8 cellular contexts compared by ENCODE assay signal in the genomic region with DNA sequence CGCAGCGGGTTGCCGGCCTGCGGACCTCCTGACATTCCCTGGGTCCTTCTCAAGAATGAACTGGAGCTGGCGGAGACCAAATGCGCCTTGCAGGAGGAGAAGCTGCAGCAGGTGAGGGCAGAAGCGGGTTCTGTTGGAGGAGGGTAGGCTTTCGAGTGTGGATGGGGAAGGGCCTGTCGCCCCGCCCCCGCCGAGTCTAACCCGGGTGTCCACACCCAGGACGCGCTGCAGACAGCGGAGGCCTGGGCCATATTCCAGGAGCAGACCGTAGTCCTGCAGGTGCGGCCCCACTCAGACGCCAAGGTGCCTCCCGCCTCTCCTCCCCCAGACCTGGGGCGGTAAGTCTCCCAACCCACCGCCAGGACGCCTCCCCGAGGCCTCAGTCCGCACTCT.
DNase-seq lines count a peak whose midpoint lies in the region; ATAC-seq and TF ChIP-seq lines count a peak whose summit lies in the region.
"Not testable (repeated sequence)": the region's sequence is repeated elsewhere in the genome, so short reads cannot be mapped to it uniquely, and the experiment has no call there.

No MANE protein-coding gene starts in this region.

- H4K20me1 ChIP-seq in mammary epithelial cell (ENCODE audit: insufficient read depth, low read length) = not testable (repeated sequence)

- H3K27ac Mint-ChIP-seq in activated CD4-positive, alpha-beta T cell treated with anti-CD3 and anti-CD28 coated beads, Interleukin-2, amount 10 ng/mL, durations not matched to agents 24 days and 14 days = not testable (repeated sequence)
- peak overlapping the region in 1 of 6 donors; percentile 66 for H3K27ac Mint-ChIP-seq in immature natural killer cell

- H3K27ac ChIP-seq in mammary epithelial cell (ENCODE audit: insufficient read depth, low read depth, low read length); gastrocnemius medialis: not testable (repeated sequence)

- not testable (repeated sequence) for BruUV-seq in mammary epithelial cell (replicated peaks; lab: Mats Ljungman, UMichigan)

- in situ Hi-C loops in mammary epithelial cell (cut with MboI; ENCODE audit: low sequenced_read_pairs in 2 of 2); gastrocnemius medialis (cut with MboI; ENCODE audit: low sequenced_read_pairs in 4 of 4): not testable (repeated sequence)

- not testable (repeated sequence) for TF ChIP-seq CTCF in AG09309 (IDR thresholded peaks at IDR 0.05; ENCODE audit: control insufficient read depth, insufficient read depth, low read depth, low read length, missing control alignments); mammary epithelial cell (conservative IDR thresholded peaks at IDR 0.05 in 1 of 2, IDR thresholded peaks at IDR 0.05 in 1 of 2; ENCODE audit: extremely low read depth in 1 of 2, insufficient read depth in 1 of 2, low read depth in 1 of 2, low read length in 2 of 2); gastrocnemius medialis (IDR thresholded peaks at IDR 0.05 in 4 of 5, conservative IDR thresholded peaks at IDR 0.05 in 1 of 5)

- H3K4me1 ChIP-seq in mammary epithelial cell (ENCODE audit: insufficient read depth, low read length) = not testable (repeated sequence)
- peaks cover 5 to 10% of the 10 kb centered on the region in 2 donors for H3K4me1 ChIP-seq in gastrocnemius medialis

- peak overlapping the region; percentile 98 for H3K4me3 Mint-ChIP-seq in activated CD4-positive, alpha-beta T cell treated with anti-CD3 and anti-CD28 coated beads, Interleukin-2, amount 10 ng/mL, durations not matched to agents 24 days and 14 days
- H3K4me3 Mint-ChIP-seq in immature natural killer cell = peak overlapping the region; percentile 89 to 98 (median 96)

- not testable (repeated sequence) for H3K4me1 Mint-ChIP-seq in activated CD4-positive, alpha-beta T cell treated with anti-CD3 and anti-CD28 coated beads, Interleukin-2, amount 10 ng/mL, durations not matched to agents 24 days and 14 days
- H3K4me1 Mint-ChIP-seq in immature natural killer cell = peaks cover 13 to 19% of the 10 kb centered on the region in 2 donors

- DNase-seq in AG09309 (ENCODE audit: low read depth); mammary epithelial cell; immature natural killer cell: not testable (repeated sequence)
- DNase-seq in activated CD4-positive, alpha-beta T cell treated with anti-CD3 and anti-CD28 coated beads, Interleukin-2, amount 10 ng/mL, durations not matched to agents 24 days and 14 days = peak; percentile 90
- peak in 1 of 2 donors; percentile 28 for DNase-seq in gastrocnemius medialis

- H3K9me3 Mint-ChIP-seq in activated CD4-positive, alpha-beta T cell treated with anti-CD3 and anti-CD28 coated beads, Interleukin-2, amount 10 ng/mL, durations not matched to agents 24 days and 14 days; immature natural killer cell: not testable (repeated sequence)

- H3K4me2 ChIP-seq in mammary epithelial cell (ENCODE audit: insufficient read depth, low read depth, low read length) = peak overlapping the region; percentile 71

- H3K9ac ChIP-seq in mammary epithelial cell (ENCODE audit: insufficient read depth, low read length) = not testable (repeated sequence)

- intact Hi-C loops in activated CD4-positive, alpha-beta T cell treated with anti-CD3 and anti-CD28 coated beads, Interleukin-2, amount 10 ng/mL, durations not matched to agents 24 days and 14 days (cut with micrococcal nuclease) = loop anchor here (10.0 kb wide), 1 partner anchor 209 kb away; a partner anchor contains a TSS
- intact Hi-C loops in mammary epithelial cell (cut with micrococcal nuclease) = loop anchor here (2.0 to 5.0 kb wide), 5 partner anchors 37 to 285 kb away; a partner anchor contains a TSS
- intact Hi-C loops in gastrocnemius medialis (cut with DNase I; ENCODE audit: low total_unique reads) = not testable (repeated sequence)

- WGBS in mammary epithelial cell (ENCODE audit: low coverage, missing lambda C conversion rate) = no CpG with 5 or more reads among the region's 25 CpGs

- H3K36me3 Mint-ChIP-seq in activated CD4-positive, alpha-beta T cell treated with anti-CD3 and anti-CD28 coated beads, Interleukin-2, amount 10 ng/mL, durations not matched to agents 24 days and 14 days (ENCODE audit: low read depth); immature natural killer cell: not testable (repeated sequence)

- H3K4me3 ChIP-seq in AG09309 (ENCODE audit: control insufficient read depth, low read depth, low read length) (peak overlapping the region; percentile 21), mammary epithelial cell (replicated peaks in 1 of 3; ENCODE audit: insufficient read depth in 1 of 3, low read depth in 2 of 3, low read length in 3 of 3) (peak overlapping the region in 1 of 3 experiments; percentile 42), gastrocnemius medialis (peak overlapping the region; percentile 25 to 73 (median 49))

- H3K27me3 Mint-ChIP-seq in activated CD4-positive, alpha-beta T cell treated with anti-CD3 and anti-CD28 coated beads, Interleukin-2, amount 10 ng/mL, durations not matched to agents 24 days and 14 days = peaks cover 19% of the 10 kb centered on the region
- not testable (repeated sequence) for H3K27me3 Mint-ChIP-seq in immature natural killer cell (ENCODE audit: low read depth in 3 of 3)

- H3K9me3 ChIP-seq in mammary epithelial cell (replicated peaks; ENCODE audit: insufficient read depth, low read length); gastrocnemius medialis: not testable (repeated sequence)

- CTCF ChIA-PET in mammary epithelial cell (lab: Charles Lee; ENCODE audit: low non-redundant PET) = interaction anchor here (0.6 kb wide), 1 partner anchor 309 kb away, joined by 4 read pairs; no protein-coding TSS in a partner anchor

- dilution Hi-C loops in mammary epithelial cell (cut with HindIII; ENCODE audit: low sequenced_read_pairs) = not testable (repeated sequence)

- H3K36me3 ChIP-seq in mammary epithelial cell (ENCODE audit: insufficient read depth, low read length); gastrocnemius medialis: not testable (repeated sequence)

- peak; percentile 15 for ATAC-seq in GM19351 (IDR thresholded peaks at IDR 0.05; ENCODE audit: unreplicated experiment)
- ATAC-seq in HG02642 (IDR thresholded peaks at IDR 0.05; ENCODE audit: poor library complexity, unreplicated experiment) = peak; percentile 27
- peak; percentile 19 for ATAC-seq in HG03521 (IDR thresholded peaks at IDR 0.05; ENCODE audit: unreplicated experiment)
- peak; percentile 30 to 46 for ATAC-seq in gastrocnemius medialis

- peak overlapping the region; percentile 26 for H2AFZ ChIP-seq in mammary epithelial cell (ENCODE audit: low read depth, low read length)

- H3K79me2 ChIP-seq in mammary epithelial cell (ENCODE audit: insufficient read depth, low read length) = not testable (repeated sequence)

- not testable (repeated sequence) for TF ChIP-seq POLR2A in gastrocnemius medialis (IDR thresholded peaks at IDR 0.05)

- not testable (repeated sequence) for H3K27me3 ChIP-seq in mammary epithelial cell (ENCODE audit: insufficient read depth, low read length); gastrocnemius medialis
